1 cellular context compared by ENCODE assay signal in the genomic region with DNA sequence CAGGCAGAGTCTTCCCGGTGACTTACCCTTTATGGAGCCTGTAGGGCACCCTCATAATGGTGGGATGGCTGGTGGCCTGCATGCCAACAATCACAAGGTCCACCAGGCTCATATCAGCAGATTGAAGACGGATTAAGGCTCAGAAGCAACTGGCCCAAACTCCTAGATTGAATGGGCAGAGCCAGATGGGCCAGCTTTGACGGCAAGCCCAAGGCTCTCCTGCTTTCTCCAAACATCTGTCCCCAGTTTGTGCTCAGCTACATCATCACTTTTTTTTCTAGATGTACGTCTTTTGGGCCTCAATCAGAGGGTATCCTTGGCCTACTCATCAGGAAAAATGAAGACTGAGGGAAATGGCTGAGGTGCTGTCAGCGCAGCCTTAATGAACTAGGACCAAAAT.
TF ChIP-seq lines count a peak whose summit lies in the region.

No MANE protein-coding gene starts in this region.

TF ChIP-seq in GM23338, 12 proteins besides CTCF, POLR2A, EP300 and RAD21 (continued from another document):
- TF ChIP-seq, protein P1, sequence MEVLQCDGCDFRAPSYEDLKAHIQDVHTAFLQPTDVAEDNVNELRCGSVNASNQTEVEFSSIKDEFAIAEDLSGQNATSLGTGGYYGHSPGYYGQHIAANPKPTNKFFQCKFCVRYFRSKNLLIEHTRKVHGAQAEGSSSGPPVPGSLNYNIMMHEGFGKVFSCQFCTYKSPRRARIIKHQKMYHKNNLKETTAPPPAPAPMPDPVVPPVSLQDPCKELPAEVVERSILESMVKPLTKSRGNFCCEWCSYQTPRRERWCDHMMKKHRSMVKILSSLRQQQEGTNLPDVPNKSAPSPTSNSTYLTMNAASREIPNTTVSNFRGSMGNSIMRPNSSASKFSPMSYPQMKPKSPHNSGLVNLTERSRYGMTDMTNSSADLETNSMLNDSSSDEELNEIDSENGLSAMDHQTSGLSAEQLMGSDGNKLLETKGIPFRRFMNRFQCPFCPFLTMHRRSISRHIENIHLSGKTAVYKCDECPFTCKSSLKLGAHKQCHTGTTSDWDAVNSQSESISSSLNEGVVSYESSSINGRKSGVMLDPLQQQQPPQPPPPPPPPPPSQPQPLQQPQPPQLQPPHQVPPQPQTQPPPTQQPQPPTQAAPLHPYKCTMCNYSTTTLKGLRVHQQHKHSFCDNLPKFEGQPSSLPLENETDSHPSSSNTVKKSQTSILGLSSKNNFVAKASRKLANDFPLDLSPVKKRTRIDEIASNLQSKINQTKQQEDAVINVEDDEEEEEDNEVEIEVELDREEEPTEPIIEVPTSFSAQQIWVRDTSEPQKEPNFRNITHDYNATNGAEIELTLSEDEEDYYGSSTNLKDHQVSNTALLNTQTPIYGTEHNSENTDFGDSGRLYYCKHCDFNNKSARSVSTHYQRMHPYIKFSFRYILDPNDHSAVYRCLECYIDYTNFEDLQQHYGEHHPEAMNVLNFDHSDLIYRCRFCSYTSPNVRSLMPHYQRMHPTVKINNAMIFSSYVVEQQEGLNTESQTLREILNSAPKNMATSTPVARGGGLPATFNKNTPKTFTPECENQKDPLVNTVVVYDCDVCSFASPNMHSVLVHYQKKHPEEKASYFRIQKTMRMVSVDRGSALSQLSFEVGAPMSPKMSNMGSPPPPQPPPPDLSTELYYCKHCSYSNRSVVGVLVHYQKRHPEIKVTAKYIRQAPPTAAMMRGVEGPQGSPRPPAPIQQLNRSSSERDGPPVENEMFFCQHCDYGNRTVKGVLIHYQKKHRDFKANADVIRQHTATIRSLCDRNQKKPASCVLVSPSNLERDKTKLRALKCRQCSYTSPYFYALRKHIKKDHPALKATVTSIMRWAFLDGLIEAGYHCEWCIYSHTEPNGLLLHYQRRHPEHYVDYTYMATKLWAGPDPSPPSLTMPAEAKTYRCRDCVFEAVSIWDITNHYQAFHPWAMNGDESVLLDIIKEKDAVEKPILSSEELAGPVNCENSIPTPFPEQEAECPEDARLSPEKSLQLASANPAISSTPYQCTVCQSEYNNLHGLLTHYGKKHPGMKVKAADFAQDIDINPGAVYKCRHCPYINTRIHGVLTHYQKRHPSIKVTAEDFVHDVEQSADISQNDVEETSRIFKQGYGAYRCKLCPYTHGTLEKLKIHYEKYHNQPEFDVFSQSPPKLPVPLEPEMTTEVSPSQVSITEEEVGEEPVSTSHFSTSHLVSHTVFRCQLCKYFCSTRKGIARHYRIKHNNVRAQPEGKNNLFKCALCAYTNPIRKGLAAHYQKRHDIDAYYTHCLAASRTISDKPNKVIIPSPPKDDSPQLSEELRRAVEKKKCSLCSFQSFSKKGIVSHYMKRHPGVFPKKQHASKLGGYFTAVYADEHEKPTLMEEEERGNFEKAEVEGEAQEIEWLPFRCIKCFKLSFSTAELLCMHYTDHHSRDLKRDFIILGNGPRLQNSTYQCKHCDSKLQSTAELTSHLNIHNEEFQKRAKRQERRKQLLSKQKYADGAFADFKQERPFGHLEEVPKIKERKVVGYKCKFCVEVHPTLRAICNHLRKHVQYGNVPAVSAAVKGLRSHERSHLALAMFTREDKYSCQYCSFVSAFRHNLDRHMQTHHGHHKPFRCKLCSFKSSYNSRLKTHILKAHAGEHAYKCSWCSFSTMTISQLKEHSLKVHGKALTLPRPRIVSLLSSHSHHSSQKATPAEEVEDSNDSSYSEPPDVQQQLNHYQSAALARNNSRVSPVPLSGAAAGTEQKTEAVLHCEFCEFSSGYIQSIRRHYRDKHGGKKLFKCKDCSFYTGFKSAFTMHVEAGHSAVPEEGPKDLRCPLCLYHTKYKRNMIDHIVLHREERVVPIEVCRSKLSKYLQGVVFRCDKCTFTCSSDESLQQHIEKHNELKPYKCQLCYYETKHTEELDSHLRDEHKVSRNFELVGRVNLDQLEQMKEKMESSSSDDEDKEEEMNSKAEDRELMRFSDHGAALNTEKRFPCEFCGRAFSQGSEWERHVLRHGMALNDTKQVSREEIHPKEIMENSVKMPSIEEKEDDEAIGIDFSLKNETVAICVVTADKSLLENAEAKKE (CRISPR knock-in tag; IDR thresholded peaks at IDR 0.05), result no peak
- no peak for TF ChIP-seq STAT1 (IDR thresholded peaks at IDR 0.05; ENCODE audit: unreplicated experiment)
TF ChIP-seq in GM23338: peak in this region for 0.
